12 cellular contexts compared by ENCODE assay signal in the genomic region with DNA sequence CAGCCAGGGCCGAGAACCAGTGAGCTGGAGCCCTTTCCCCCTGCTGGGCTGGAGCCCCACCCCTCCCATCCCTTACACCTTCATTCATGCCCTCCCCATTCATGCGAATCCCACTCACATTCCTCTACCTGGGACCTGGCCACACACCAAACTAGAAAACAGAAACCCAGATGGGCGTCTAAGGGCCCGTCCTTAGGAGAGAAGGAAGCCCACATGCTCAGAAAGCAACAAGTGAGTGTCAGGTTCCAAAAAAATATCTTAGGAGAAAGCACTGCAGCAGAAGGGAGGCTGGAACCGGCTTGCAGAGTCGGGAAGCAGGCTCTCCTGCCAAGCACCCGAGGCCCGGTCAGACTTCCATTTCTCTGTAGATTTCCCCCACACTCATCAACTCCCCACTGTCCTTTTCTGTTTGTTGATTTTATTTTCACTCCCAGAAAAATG. TPM values are rescaled to one million over a fixed set of nuclear protein-coding genes. Genes with fewer than 3 reads are reported as not detected.
DNase-seq lines count a peak whose midpoint lies in the region; ATAC-seq and TF ChIP-seq lines count a peak whose summit lies in the region.
"Had no signal": no experiment of that assay in that cellular context is flagged by ENCODE, and none has a peak within 500 bp of the region (broad histone marks: within the 10 kb centered on the region; RNA-seq: fewer than 3 reads in every experiment).

No MANE protein-coding gene starts in this region.

- H3K27ac Mint-ChIP-seq in activated CD4-positive, alpha-beta T cell treated with anti-CD3 and anti-CD28 coated beads for 36 hours, result peak overlapping the region; percentile 99
- H3K27ac Mint-ChIP-seq in activated CD4-positive, alpha-beta memory T cell treated with anti-CD3 and anti-CD28 coated beads, Interleukin-2, amount 10 ng/mL, durations not matched to agents 7 days and 5 days, result peak overlapping the region; percentile 100

- CTCF ChIA-PET in activated CD4-positive, alpha-beta T cell treated with anti-CD3 and anti-CD28 coated beads for 36 hours (lab: Charles Lee), result interaction anchor here (1.0 kb wide), 1 partner anchor 8 kb away, joined by 3 read pairs; no protein-coding TSS in a partner anchor
- CTCF ChIA-PET in activated CD4-positive, alpha-beta memory T cell treated with anti-CD3 and anti-CD28 coated beads, Interleukin-2, amount 10 ng/mL, durations not matched to agents 7 days and 5 days (lab: Charles Lee), result interaction anchor here (1.1 kb wide), 1 partner anchor 26 kb away, joined by 3 read pairs; no protein-coding TSS in a partner anchor

- H3K9me2 ChIP-seq in hepatocyte (replicated peaks; ENCODE audit: insufficient read depth), result no peaks in the 10 kb centered on the region

- H3K4me1 Mint-ChIP-seq in activated CD4-positive, alpha-beta T cell treated with anti-CD3 and anti-CD28 coated beads for 36 hours, result peaks cover 96% of the 10 kb centered on the region
- peaks cover 93% of the 10 kb centered on the region for H3K4me1 Mint-ChIP-seq in activated CD4-positive, alpha-beta memory T cell treated with anti-CD3 and anti-CD28 coated beads, Interleukin-2, amount 10 ng/mL, durations not matched to agents 7 days and 5 days

- no peaks in the 10 kb centered on the region for H3K4me1 ChIP-seq in hepatocyte (ENCODE audit: insufficient read depth)
- H3K4me1 ChIP-seq: right lobe of liver had no signal

- no peak overlapping the region for H3K27ac ChIP-seq in hepatocyte
- H3K27ac ChIP-seq: right lobe of liver, tibial artery had no signal

- no peaks in the 10 kb centered on the region for H3K9me3 Mint-ChIP-seq in activated CD4-positive, alpha-beta T cell treated with anti-CD3 and anti-CD28 coated beads for 36 hours (ENCODE audit: low read depth)
- H3K9me3 Mint-ChIP-seq in activated CD4-positive, alpha-beta memory T cell treated with anti-CD3 and anti-CD28 coated beads, Interleukin-2, amount 10 ng/mL, durations not matched to agents 7 days and 5 days, result no peaks in the 10 kb centered on the region

- POLR2A ChIA-PET in activated CD4-positive, alpha-beta T cell treated with anti-CD3 and anti-CD28 coated beads for 36 hours (lab: Charles Lee), result no interaction called here
- POLR2A ChIA-PET in activated CD4-positive, alpha-beta memory T cell treated with anti-CD3 and anti-CD28 coated beads, Interleukin-2, amount 10 ng/mL, durations not matched to agents 7 days and 5 days (lab: Charles Lee), result interaction anchor here (1.7 to 41.9 kb wide), 3 partner anchors 6 to 1069 kb away, joined by 4 to 1689 read pairs (median 1689); partner anchors contain the start of gene BCL11B

- no peaks in the 10 kb centered on the region for H3K9me3 ChIP-seq in hepatocyte (ENCODE audit: low read depth)
- H3K9me3 ChIP-seq: right lobe of liver, tibial artery had no signal

- ATAC-seq in activated CD4-positive, alpha-beta T cell treated with anti-CD3 and anti-CD28 coated beads for 36 hours, result no peak
- no peak for ATAC-seq in HG03378 (IDR thresholded peaks at IDR 0.05; ENCODE audit: unreplicated experiment)
- ATAC-seq: right lobe of liver had no signal

- no peaks in the 10 kb centered on the region for H3K27me3 ChIP-seq in hepatocyte
- H3K27me3 ChIP-seq: right lobe of liver had no signal

- DNase-seq in activated CD4-positive, alpha-beta T cell treated with anti-CD3 and anti-CD28 coated beads for 36 hours, result peak; percentile 23
- DNase-seq in activated CD4-positive, alpha-beta T cell treated with anti-CD3 and anti-CD28 coated beads, Interleukin-2, amount 50 U/mL, for 4 hours, result no peak
- peak; percentile 16 for DNase-seq in activated CD4-positive, alpha-beta memory T cell treated with anti-CD3 and anti-CD28 coated beads, Interleukin-2, amount 10 ng/mL, durations not matched to agents 7 days and 5 days
- DNase-seq in hepatocyte (ENCODE audit: low spot score) (no peak), SKM-1 treated with dmso at 0.1 percent for 144 hours (lab: John Stamatoyannopoulos, UW; ENCODE audit: unreplicated experiment) (no peak)
- peak; percentile 26 for DNase-seq in stimulated activated CD8-positive, alpha-beta memory T cell treated with anti-CD3 and anti-CD28 coated beads, Interleukin-4, amount 100 ng/mL, for 48 hours
- no peak for DNase-seq in effector CD8-positive, alpha-beta T cell (lab: John Stamatoyannopoulos, UW)
- DNase-seq: ACHN, NCI-H2227 treated with DMSO at 0.1 percent for 48 hours, right lobe of liver had no signal

- H3K36me3 ChIP-seq in hepatocyte (replicated peaks; ENCODE audit: insufficient read depth, low read depth), result no peaks in the 10 kb centered on the region
- H3K36me3 ChIP-seq: right lobe of liver, tibial artery had no signal

- no peak overlapping the region for H2AFZ ChIP-seq in hepatocyte

- TF ChIP-seq CTCF in hepatocyte (IDR thresholded peaks at IDR 0.05; ENCODE audit: poor library complexity), result no peak

- no peaks in the 10 kb centered on the region for H4K20me1 ChIP-seq in hepatocyte (ENCODE audit: insufficient read depth, poor library complexity, severe bottlenecking)

- no peaks in the 10 kb centered on the region for H3K27me3 Mint-ChIP-seq in activated CD4-positive, alpha-beta T cell treated with anti-CD3 and anti-CD28 coated beads for 36 hours
- H3K27me3 Mint-ChIP-seq in activated CD4-positive, alpha-beta memory T cell treated with anti-CD3 and anti-CD28 coated beads, Interleukin-2, amount 10 ng/mL, durations not matched to agents 7 days and 5 days, result no peaks in the 10 kb centered on the region

- H3K4me2 ChIP-seq in hepatocyte, result peak overlapping the region; percentile 59

- H3K36me3 Mint-ChIP-seq in activated CD4-positive, alpha-beta T cell treated with anti-CD3 and anti-CD28 coated beads for 36 hours (ENCODE audit: low read depth), result peaks cover 90% of the 10 kb centered on the region
- H3K36me3 Mint-ChIP-seq in activated CD4-positive, alpha-beta memory T cell treated with anti-CD3 and anti-CD28 coated beads, Interleukin-2, amount 10 ng/mL, durations not matched to agents 7 days and 5 days (ENCODE audit: low read depth), result peaks cover 91% of the 10 kb centered on the region

- WGBS in hepatocyte (ENCODE audit: low lambda C conversion rate, missing lambda C conversion rate), result 39% methylated on average over 8 of the region's 8 CpGs

- intact Hi-C loops in activated CD4-positive, alpha-beta T cell treated with anti-CD3 and anti-CD28 coated beads for 36 hours (cut with DNase I, micrococcal nuclease), result no loop called here

- H3K4me3 ChIP-seq in hepatocyte, result no peak overlapping the region
- H3K4me3 ChIP-seq: right lobe of liver had no signal

- H3K4me3 Mint-ChIP-seq in activated CD4-positive, alpha-beta T cell treated with anti-CD3 and anti-CD28 coated beads for 36 hours, result peak overlapping the region; percentile 87
- H3K4me3 Mint-ChIP-seq in activated CD4-positive, alpha-beta memory T cell treated with anti-CD3 and anti-CD28 coated beads, Interleukin-2, amount 10 ng/mL, durations not matched to agents 7 days and 5 days, result peak overlapping the region; percentile 99

- peaks cover 23% of the 10 kb centered on the region for H3K79me2 ChIP-seq in hepatocyte

RNA-seq across cellular contexts. Expression of gene BCL11B, which starts 13.6 kb away (rescaled TPM):
- total RNA-seq in activated CD4-positive, alpha-beta T cell treated with anti-CD3 and anti-CD28 coated beads for 36 hours, result 10 to 100 TPM; 62.1 to 66.2 TPM
- total RNA-seq in activated CD4-positive, alpha-beta memory T cell treated with anti-CD3 and anti-CD28 coated beads, Interleukin-2, amount 10 ng/mL, durations not matched to agents 7 days and 5 days, result 10 to 100 TPM; 81.7 to 82.0 TPM
- 1.8 and 3.2 TPM in 2 replicates for total RNA-seq in hepatocyte
- polyA plus RNA-seq in hepatocyte, result 0.28 and 0.50 TPM in 2 replicates

Comparison
In these comparisons a context has a peak if more than half of its experiments do, and no peak if none do; other contexts are left out.
1. DNase-seq: peak in activated CD4-positive, alpha-beta T cell treated with anti-CD3 and anti-CD28 coated beads for 36 hours (single experiment), activated CD4-positive, alpha-beta memory T cell treated with anti-CD3 and anti-CD28 coated beads, Interleukin-2, amount 10 ng/mL, durations not matched to agents 7 days and 5 days (single experiment) and stimulated activated CD8-positive, alpha-beta memory T cell treated with anti-CD3 and anti-CD28 coated beads, Interleukin-4, amount 100 ng/mL, for 48 hours (single experiment); none in activated CD4-positive, alpha-beta T cell treated with anti-CD3 and anti-CD28 coated beads, Interleukin-2, amount 50 U/mL, for 4 hours (0 of 2), hepatocyte (single experiment), SKM-1 treated with dmso at 0.1 percent for 144 hours (single experiment) and effector CD8-positive, alpha-beta T cell (single experiment).
2. RNA of gene BCL11B, which starts 13.6 kb away (total RNA-seq): 81.7 to 82.0 TPM in activated CD4-positive, alpha-beta memory T cell treated with anti-CD3 and anti-CD28 coated beads, Interleukin-2, amount 10 ng/mL, durations not matched to agents 7 days and 5 days and 62.1 to 66.2 TPM in activated CD4-positive, alpha-beta T cell treated with anti-CD3 and anti-CD28 coated beads for 36 hours; 1.8 to 3.2 TPM in hepatocyte; every median in the first group is over 10 times any median in the second.